Comparison of ENCODE assay signal across 14 cellular contexts in genomic region chr15:60070838-60071493, GRCh38.
A peak's percentile ranks its signal among the peaks of the same experiment; 100 is the strongest.
DNase-seq lines count a peak whose midpoint lies in the region; ATAC-seq and TF ChIP-seq lines count a peak whose summit lies in the region.
"Had no signal": no experiment of that assay in that cellular context is flagged by ENCODE, and none has a peak within 500 bp of the region (broad histone marks: within the 10 kb centered on the region; RNA-seq: fewer than 3 reads in every experiment).

No MANE protein-coding gene starts in this region.

- H3K27me3 Mint-ChIP-seq in activated CD8-positive, alpha-beta memory T cell treated with anti-CD3 and anti-CD28 coated beads, Interleukin-2, amount 10 ng/mL, durations not matched to agents 7 days and 5 days = peaks cover 19% of the 10 kb centered on the region
- peaks cover 3 to 14% of the 10 kb centered on the region in 2 donors for H3K27me3 Mint-ChIP-seq in natural killer cell (ENCODE audit: low read depth in 2 of 2)

- peak overlapping the region; percentile 57 for H3K27ac ChIP-seq in epithelial cell of prostate
- H3K27ac ChIP-seq: coronary artery, right lobe of liver, tibial nerve had no signal

- peaks cover 4% of the 10 kb centered on the region for H3K36me3 Mint-ChIP-seq in activated CD8-positive, alpha-beta memory T cell treated with anti-CD3 and anti-CD28 coated beads, Interleukin-2, amount 10 ng/mL, durations not matched to agents 7 days and 5 days
- no peaks in the 10 kb centered on the region for H3K36me3 Mint-ChIP-seq in natural killer cell
- H3K36me3 Mint-ChIP-seq: mesothelial cell of epicardium had no signal

- H3K4me3 Mint-ChIP-seq in activated CD8-positive, alpha-beta memory T cell treated with anti-CD3 and anti-CD28 coated beads, Interleukin-2, amount 10 ng/mL, durations not matched to agents 7 days and 5 days = no peak overlapping the region
- no peak overlapping the region for H3K4me3 Mint-ChIP-seq in natural killer cell
- H3K4me3 Mint-ChIP-seq: mesothelial cell of epicardium, WTC11 had no signal

- H3K4me1 Mint-ChIP-seq in activated CD8-positive, alpha-beta memory T cell treated with anti-CD3 and anti-CD28 coated beads, Interleukin-2, amount 10 ng/mL, durations not matched to agents 7 days and 5 days = peaks cover 23% of the 10 kb centered on the region
- no peaks in the 10 kb centered on the region for H3K4me1 Mint-ChIP-seq in natural killer cell

- ATAC-seq in GM21737 (IDR thresholded peaks at IDR 0.05; ENCODE audit: unreplicated experiment) (no peak), natural killer cell (no peak)
- no peak for ATAC-seq in activated CD8-positive, alpha-beta memory T cell treated with anti-CD3 and anti-CD28 coated beads, Interleukin-2, amount 10 ng/mL, durations not matched to agents 7 days and 5 days
- ATAC-seq: right lobe of liver, WTC11 had no signal

- no peak for TF ChIP-seq CTCF in natural killer cell (IDR thresholded peaks at IDR 0.05)

- no peak overlapping the region for H3K27ac Mint-ChIP-seq in activated CD8-positive, alpha-beta memory T cell treated with anti-CD3 and anti-CD28 coated beads, Interleukin-2, amount 10 ng/mL, durations not matched to agents 7 days and 5 days
- no peak overlapping the region for H3K27ac Mint-ChIP-seq in natural killer cell
- H3K27ac Mint-ChIP-seq: mesothelial cell of epicardium, WTC11 had no signal

- H3K9me3 Mint-ChIP-seq in activated CD8-positive, alpha-beta memory T cell treated with anti-CD3 and anti-CD28 coated beads, Interleukin-2, amount 10 ng/mL, durations not matched to agents 7 days and 5 days (ENCODE audit: low read depth) = no peaks in the 10 kb centered on the region
- H3K9me3 Mint-ChIP-seq in natural killer cell = no peaks in the 10 kb centered on the region
- H3K9me3 Mint-ChIP-seq: mesothelial cell of epicardium had no signal

- DNase-seq in ELR (ENCODE audit: low read depth) = peak; percentile 92
- DNase-seq in RKO (ENCODE audit: low spot score) = peak; percentile 63
- peak; percentile 37 for DNase-seq in epithelial cell of prostate (ENCODE audit: low read depth, low spot score)
- peak; percentile 62 for DNase-seq in non-pigmented ciliary epithelial cell (ENCODE audit: low read depth)
- no peak for DNase-seq in posterior cingulate gyrus
- DNase-seq in activated CD8-positive, alpha-beta memory T cell treated with anti-CD3 and anti-CD28 coated beads, Interleukin-2, amount 10 ng/mL, durations not matched to agents 7 days and 5 days = no peak
- no peak for DNase-seq in natural killer cell
- DNase-seq: Caco-2, right lobe of liver had no signal

- CTCF ChIA-PET in activated CD8-positive, alpha-beta memory T cell treated with anti-CD3 and anti-CD28 coated beads, Interleukin-2, amount 10 ng/mL, durations not matched to agents 7 days and 5 days (lab: Charles Lee) = interaction anchor here (1.0 kb wide), 1 partner anchor 8 kb away, joined by 3 read pairs; no protein-coding TSS in a partner anchor

- intact Hi-C loops in posterior cingulate gyrus (cut with DNase I) (no loop called here), natural killer cell (cut with micrococcal nuclease) (no loop called here)

Comparison
In these comparisons a context has a peak if more than half of its experiments do, and no peak if none do; other contexts are left out.
1. DNase-seq: peak in ELR (single experiment), RKO (single experiment), epithelial cell of prostate (single experiment) and non-pigmented ciliary epithelial cell (single experiment); none in posterior cingulate gyrus (0 of 10), activated CD8-positive, alpha-beta memory T cell treated with anti-CD3 and anti-CD28 coated beads, Interleukin-2, amount 10 ng/mL, durations not matched to agents 7 days and 5 days (single experiment) and natural killer cell (single experiment).